In the genomic region with DNA sequence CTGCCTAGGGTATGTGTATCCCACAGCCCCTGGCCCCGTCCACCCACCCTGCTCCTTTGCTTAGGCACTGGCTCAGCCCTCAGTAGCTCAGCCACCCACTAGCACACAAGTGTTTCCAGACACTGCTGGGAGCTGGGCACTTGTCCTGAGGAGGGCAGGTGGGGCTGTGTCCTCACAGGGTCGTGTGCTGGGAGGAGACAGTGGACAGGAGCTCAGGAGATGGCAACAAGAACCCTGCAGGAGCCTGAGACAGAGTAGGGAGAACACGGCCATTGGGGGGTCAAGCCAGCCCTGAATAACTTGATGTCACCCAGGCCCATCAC, we compare ENCODE assay signal across 22 cellular contexts.
"Had no signal": no experiment of that assay in that cellular context is flagged by ENCODE, and none has a peak within 500 bp of the region (broad histone marks: within the 10 kb centered on the region; RNA-seq: fewer than 3 reads in every experiment).

No MANE protein-coding gene starts in this region.

- DNase-seq: activated CD4-positive, alpha-beta T cell treated with anti-CD3 and anti-CD28 coated beads, Interleukin-2, amount 10 ng/mL, durations not matched to agents 24 days and 14 days; activated CD4-positive, alpha-beta T cell treated with anti-CD3 and anti-CD28 coated beads, Interleukin-2, amount 50 U/mL, for 48 hours; activated CD4-positive, CD25-positive, alpha-beta regulatory T cell treated with anti-CD3 and anti-CD28 coated beads, Interleukin-2, amount 50 U/mL, for 72 hours; activated CD8-positive, alpha-beta memory T cell treated with anti-CD3 and anti-CD28 coated beads for 24 hours; activated gamma-delta T cell treated with Interleukin-2 at 50 U/mL for 16 hours; activated naive CD8-positive, alpha-beta T cell treated with anti-CD3 and anti-CD28 coated beads for 36 hours; activated T-cell treated with anti-CD3 and anti-CD28 coated beads, Interleukin-2, amount 50 U/mL, for 4 hours; central memory CD4-positive, alpha-beta T cell; Kasumi-1; KBM-7; NCI-H1105 treated with DMSO at 0.1 percent for 48 hours; NCI-H1436 treated with DMSO at 0.1 percent for 48 hours; NCI-H187; NCI-H2081; NCI-H510A treated with DMSO at 0.1 percent for 48 hours; NCI-H69; NK-92 treated with Interleukin-12 subunit alpha and Interleukin-12 subunit beta, amount 100 ng/mL, for 24 hours; OCI-M1; RPMI8226; SHP77 treated with DMSO at 0.1 percent for 48 hours; T-helper 17 cell; T-helper 9 cell had no signal
